ENCODE assay signal across 8 cellular contexts in genomic region chr5:77972545-77973252, GRCh38.
A peak's percentile ranks its signal among the peaks of the same experiment; 100 is the strongest.
DNase-seq lines count a peak whose midpoint lies in the region; ATAC-seq and TF ChIP-seq lines count a peak whose summit lies in the region.

No MANE protein-coding gene starts in this region.

- peaks cover 43% of the 10 kb centered on the region for H3K27me3 ChIP-seq in kidney epithelial cell (ENCODE audit: control insufficient read depth, insufficient read depth, low read length)
- H3K27me3 ChIP-seq in stomach = peaks cover 9 to 69% (median 36%) of the 10 kb centered on the region in 3 donors

- 3 to 7% (median 5%) methylated on average over 25 to 54 of the region's 54 CpGs for WGBS in stomach, 5 donors

- H3K4me3 Mint-ChIP-seq in activated naive CD8-positive, alpha-beta T cell treated with anti-CD3 and anti-CD28 coated beads, Interleukin-2, amount 10 ng/mL, durations not matched to agents 7 days and 5 days = peak overlapping the region; percentile 77

- no peak for TF ChIP-seq EP300 in stomach (IDR thresholded peaks at IDR 0.05)

- ATAC-seq in HG03439 (IDR thresholded peaks at IDR 0.05; ENCODE audit: unreplicated experiment) = peak; percentile 57
- ATAC-seq in activated naive CD8-positive, alpha-beta T cell treated with anti-CD3 and anti-CD28 coated beads, Interleukin-2, amount 10 ng/mL, durations not matched to agents 7 days and 5 days (ENCODE audit: low read depth) = peak; percentile 71

- POLR2A ChIA-PET in activated naive CD8-positive, alpha-beta T cell treated with anti-CD3 and anti-CD28 coated beads, Interleukin-2, amount 10 ng/mL, durations not matched to agents 7 days and 5 days (lab: Charles Lee) = no interaction called here

- H3K36me3 ChIP-seq in kidney epithelial cell (ENCODE audit: control insufficient read depth, insufficient read depth, low read length) (no peaks in the 10 kb centered on the region), stomach (no peaks in the 10 kb centered on the region)

- TF ChIP-seq POLR2A in stomach (IDR thresholded peaks at IDR 0.05) = no peak

- H3K9me3 Mint-ChIP-seq in activated naive CD8-positive, alpha-beta T cell treated with anti-CD3 and anti-CD28 coated beads, Interleukin-2, amount 10 ng/mL, durations not matched to agents 7 days and 5 days = no peaks in the 10 kb centered on the region

- peak; percentile 9 for DNase-seq in NCI-H146 (lab: John Stamatoyannopoulos, UW)
- DNase-seq in NCI-H146 treated with DMSO at 0.1 percent for 48 hours (lab: John Stamatoyannopoulos, UW; ENCODE audit: unreplicated experiment) = no peak
- peak; percentile 49 for DNase-seq in activated naive CD8-positive, alpha-beta T cell treated with anti-CD3 and anti-CD28 coated beads, Interleukin-2, amount 10 ng/mL, durations not matched to agents 7 days and 5 days
- no peak for DNase-seq in kidney epithelial cell (ENCODE audit: low read depth)
- no peak for DNase-seq in stomach
- DNase-seq in NCI-H2107 (lab: John Stamatoyannopoulos, UW) = no peak
- no peak for DNase-seq in pons (ENCODE audit: low spot score)

- H3K4me1 ChIP-seq in stomach = peaks cover 15 to 21% (median 17%) of the 10 kb centered on the region in 4 donors

- H3K9me3 ChIP-seq in stomach = no peaks in the 10 kb centered on the region

- no peak overlapping the region for H3K27ac ChIP-seq in stomach

- H3K4me1 Mint-ChIP-seq in activated naive CD8-positive, alpha-beta T cell treated with anti-CD3 and anti-CD28 coated beads, Interleukin-2, amount 10 ng/mL, durations not matched to agents 7 days and 5 days = peaks cover 10% of the 10 kb centered on the region

- intact Hi-C loops in stomach (cut with DNase I; ENCODE audit: low total_unique reads) = no loop called here

- H3K36me3 Mint-ChIP-seq in activated naive CD8-positive, alpha-beta T cell treated with anti-CD3 and anti-CD28 coated beads, Interleukin-2, amount 10 ng/mL, durations not matched to agents 7 days and 5 days = no peaks in the 10 kb centered on the region

- H3K27me3 Mint-ChIP-seq in activated naive CD8-positive, alpha-beta T cell treated with anti-CD3 and anti-CD28 coated beads, Interleukin-2, amount 10 ng/mL, durations not matched to agents 7 days and 5 days = peaks cover 80% of the 10 kb centered on the region

- H3K27ac Mint-ChIP-seq in activated naive CD8-positive, alpha-beta T cell treated with anti-CD3 and anti-CD28 coated beads, Interleukin-2, amount 10 ng/mL, durations not matched to agents 7 days and 5 days = no peak overlapping the region

- peak overlapping the region; percentile 1 for H3K4me3 ChIP-seq in kidney epithelial cell (ENCODE audit: low read depth, low read length)
- peak overlapping the region; percentile 35 to 51 (median 37) for H3K4me3 ChIP-seq in stomach

- TF ChIP-seq CTCF in kidney epithelial cell (IDR thresholded peaks at IDR 0.05; ENCODE audit: insufficient read depth, low read length, poor library complexity, severe bottlenecking) (no peak), stomach (IDR thresholded peaks at IDR 0.05) (peak in 1 of 7 experiments; percentile 13)

Comparison
In these comparisons a context has a peak if more than half of its experiments do, and no peak if none do; other contexts are left out.
1. DNase-seq: peak in NCI-H146 (single experiment) and activated naive CD8-positive, alpha-beta T cell treated with anti-CD3 and anti-CD28 coated beads, Interleukin-2, amount 10 ng/mL, durations not matched to agents 7 days and 5 days (single experiment); none in NCI-H146 treated with DMSO at 0.1 percent for 48 hours (single experiment), kidney epithelial cell (single experiment), stomach (single experiment), NCI-H2107 (single experiment) and pons (single experiment).